Comparison of ENCODE assay signal across 8 cellular contexts in the genomic region with DNA sequence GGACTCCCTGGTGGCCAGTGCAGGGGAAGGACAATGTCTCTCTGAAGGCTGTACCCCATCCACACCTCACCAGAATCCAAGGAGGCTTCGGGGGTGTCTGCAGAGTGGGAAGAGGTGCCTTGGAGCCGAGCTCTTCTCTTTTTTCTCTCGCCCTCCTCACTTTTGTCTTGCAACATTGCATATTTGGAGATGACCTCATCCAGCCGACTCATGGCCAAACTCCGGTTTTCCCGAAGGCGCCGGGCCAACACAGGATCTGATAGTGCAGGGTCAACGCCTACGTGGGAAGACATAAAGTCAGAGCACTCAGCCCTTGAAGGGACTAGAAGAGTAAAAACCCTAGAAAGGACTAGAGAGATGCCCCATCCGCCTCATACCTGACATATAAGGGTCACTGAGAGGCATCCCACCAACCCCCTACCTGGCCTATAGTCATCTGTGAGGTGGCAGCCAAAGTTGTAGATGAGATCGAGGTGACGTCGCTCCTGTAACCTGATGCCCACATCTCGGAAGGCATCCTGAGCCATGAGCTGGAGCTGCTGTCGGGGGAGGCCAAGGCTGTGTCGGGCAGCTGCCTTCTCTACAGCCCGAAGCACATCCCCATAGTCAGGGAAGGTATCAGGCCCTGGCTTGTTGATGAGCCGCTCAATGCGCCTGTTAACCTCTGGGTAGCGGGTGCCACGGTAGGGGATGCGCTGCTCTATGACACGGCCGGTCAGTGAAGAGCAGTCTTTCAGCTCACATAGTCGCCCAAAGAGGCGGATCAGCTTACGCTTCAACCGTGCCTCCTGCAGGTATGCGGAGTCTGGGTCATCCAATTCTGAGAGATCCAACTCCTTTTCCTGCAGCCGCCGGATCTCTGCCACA. TPM values are rescaled to one million over a fixed set of nuclear protein-coding genes. Genes with fewer than 3 reads are reported as not detected.
DNase-seq lines count a peak whose midpoint lies in the region; ATAC-seq and TF ChIP-seq lines count a peak whose summit lies in the region.

No MANE protein-coding gene starts in this region.

- in situ Hi-C loops in GM13977 (cut with MboI; ENCODE audit: low pct_unique_long_range_greater_than_20kb, low sequenced_read_pairs, unreplicated experiment) = no loop called here

- peaks cover 0 to 41% (median 17%) of the 10 kb centered on the region in 9 donors for H3K36me3 ChIP-seq in heart right ventricle

- TF ChIP-seq CTCF in HFF-Myc (IDR thresholded peaks at IDR 0.05; ENCODE audit: low read depth, low read length, missing control alignments) (no peak), activated B cell treated with CpG ODN at 0.5 μM for 24 hours (IDR thresholded peaks at IDR 0.05) (no peak), heart right ventricle (IDR thresholded peaks at IDR 0.05) (no peak), GM13977 (IDR thresholded peaks at IDR 0.05; ENCODE audit: extremely low read depth, insufficient read depth, missing control alignments) (no peak)

- peak overlapping the region; percentile 63 for H3K27ac Mint-ChIP-seq in activated B cell treated with CpG ODN at 0.5 μM for 24 hours
- peak overlapping the region; percentile 97 for H3K27ac Mint-ChIP-seq in stimulated activated memory B cell treated with anti-CD40 and anti-IgM and Interleukin-4, amounts not matched to agents 10 μg/mL and 1 μg/mL and 100 μg/mL, for 72 hours

- H3K36me3 Mint-ChIP-seq in activated B cell treated with CpG ODN at 0.5 μM for 24 hours (ENCODE audit: low read depth) = peaks cover 64% of the 10 kb centered on the region
- peaks cover 60% of the 10 kb centered on the region for H3K36me3 Mint-ChIP-seq in stimulated activated memory B cell treated with anti-CD40 and anti-IgM and Interleukin-4, amounts not matched to agents 10 μg/mL and 1 μg/mL and 100 μg/mL, for 72 hours

- no peaks in the 10 kb centered on the region for H3K9me3 Mint-ChIP-seq in activated B cell treated with CpG ODN at 0.5 μM for 24 hours
- H3K9me3 Mint-ChIP-seq in stimulated activated memory B cell treated with anti-CD40 and anti-IgM and Interleukin-4, amounts not matched to agents 10 μg/mL and 1 μg/mL and 100 μg/mL, for 72 hours = no peaks in the 10 kb centered on the region

- peak; percentile 67 for DNase-seq in HFF-Myc (ENCODE audit: extremely low read depth, low read depth)
- DNase-seq in activated B cell treated with CpG ODN at 0.5 μM for 24 hours = no peak
- DNase-seq in heart right ventricle = peak; percentile 69
- DNase-seq in GM13977 (ENCODE audit: low spot score) = no peak
- no peak for DNase-seq in 8988T
- DNase-seq in NCI-H187 treated with DMSO at 0.1 percent for 48 hours (lab: John Stamatoyannopoulos, UW) = no peak
- no peak for DNase-seq in activated effector memory CD4-positive, alpha-beta T cell treated with Interleukin-2 at 50 U/mL for 16 hours

- H3K27me3 Mint-ChIP-seq in activated B cell treated with CpG ODN at 0.5 μM for 24 hours = no peaks in the 10 kb centered on the region
- no peaks in the 10 kb centered on the region for H3K27me3 Mint-ChIP-seq in stimulated activated memory B cell treated with anti-CD40 and anti-IgM and Interleukin-4, amounts not matched to agents 10 μg/mL and 1 μg/mL and 100 μg/mL, for 72 hours

- POLR2A ChIA-PET in activated B cell treated with CpG ODN at 0.5 μM for 24 hours (lab: Charles Lee) = interaction anchor here (0.7 to 1.4 kb wide), 4 partner anchors 7 to 112 kb away, joined by 3 to 5 read pairs (median 3); a partner anchor contains a TSS

- H3K9me3 ChIP-seq in heart right ventricle = no peaks in the 10 kb centered on the region

- ATAC-seq in activated B cell treated with CpG ODN at 0.5 μM for 24 hours (ENCODE audit: low read depth) (no peak), heart right ventricle (no peak)
- no peak for ATAC-seq in stimulated activated memory B cell treated with anti-CD40 and anti-IgM and Interleukin-4, amounts not matched to agents 10 μg/mL and 1 μg/mL and 100 μg/mL, for 72 hours

- H3K4me3 ChIP-seq in HFF-Myc (replicated peaks; ENCODE audit: low read depth, low read length) (peak overlapping the region; percentile 85), heart right ventricle (peak overlapping the region in 4 of 10 donors; percentile 13 to 74 (median 69))

- no peaks in the 10 kb centered on the region for H3K27me3 ChIP-seq in heart right ventricle

- H3K4me3 Mint-ChIP-seq in activated B cell treated with CpG ODN at 0.5 μM for 24 hours = peak overlapping the region; percentile 95
- H3K4me3 Mint-ChIP-seq in stimulated activated memory B cell treated with anti-CD40 and anti-IgM and Interleukin-4, amounts not matched to agents 10 μg/mL and 1 μg/mL and 100 μg/mL, for 72 hours = peak overlapping the region; percentile 82

- CTCF ChIA-PET in activated B cell treated with CpG ODN at 0.5 μM for 24 hours (lab: Charles Lee) = no interaction called here

- intact Hi-C loops in activated B cell treated with CpG ODN at 0.5 μM for 24 hours (cut with micrococcal nuclease) = no loop called here
- intact Hi-C loops in heart right ventricle (cut with DNase I) = no loop called here

- peaks cover 83% of the 10 kb centered on the region for H3K4me1 Mint-ChIP-seq in activated B cell treated with CpG ODN at 0.5 μM for 24 hours
- peaks cover 86% of the 10 kb centered on the region for H3K4me1 Mint-ChIP-seq in stimulated activated memory B cell treated with anti-CD40 and anti-IgM and Interleukin-4, amounts not matched to agents 10 μg/mL and 1 μg/mL and 100 μg/mL, for 72 hours

- H3K27ac ChIP-seq in heart right ventricle = peak overlapping the region in 8 of 10 donors; percentile 23 to 93 (median 56)

- 73% methylated on average over 32 of the region's 32 CpGs for WGBS in heart right ventricle, 2 donors

- H3K4me1 ChIP-seq in heart right ventricle = peaks cover 15 to 68% (median 57%) of the 10 kb centered on the region in 9 donors

RNA-seq across cellular contexts. Expression of a gene that starts 2.2 kb away (rescaled TPM):
- total RNA-seq in activated B cell treated with CpG ODN at 0.5 μM for 24 hours = 82.5 and 85.4 TPM in 2 replicates
- total RNA-seq in heart right ventricle = 10 to 100 TPM; 10.3 to 24.0 (median 15.9) TPM
- 10 to 100 TPM; 15.7 to 24.8 TPM for polyA plus RNA-seq in heart right ventricle

RNA-seq across cellular contexts. Expression of a gene that starts 3.0 kb away (rescaled TPM):
- total RNA-seq in activated B cell treated with CpG ODN at 0.5 μM for 24 hours (31.6 and 31.8 TPM in 2 replicates), heart right ventricle (10 to 100 TPM; 11.7 to 19.8 (median 14.3) TPM)
- polyA plus RNA-seq in heart right ventricle = 10 to 100 TPM in 1 of 2 donors, 1 to 10 TPM in 1; 4.7 to 10.6 TPM

RNA-seq across cellular contexts. Expression of a gene that starts 6.7 kb away (rescaled TPM):
- total RNA-seq in activated B cell treated with CpG ODN at 0.5 μM for 24 hours = 319 and 350 TPM in 2 replicates
- 100 to 1,000 TPM in 2 of 10 donors, 10 to 100 TPM in 8; 71.9 to 242 (median 86.7) TPM for total RNA-seq in heart right ventricle
- polyA plus RNA-seq in heart right ventricle = 10 to 100 TPM; 20.6 to 49.7 TPM

RNA-seq across cellular contexts. Expression of a gene that starts 21.8 kb away (rescaled TPM):
- 54.7 and 66.5 TPM in 2 replicates for total RNA-seq in activated B cell treated with CpG ODN at 0.5 μM for 24 hours
- 10 to 100 TPM; 40.7 to 79.8 (median 50.4) TPM for total RNA-seq in heart right ventricle
- 10 to 100 TPM; 51.8 to 68.4 TPM for polyA plus RNA-seq in heart right ventricle

RNA-seq across cellular contexts. Expression of a gene that starts 31.1 kb away (rescaled TPM):
- total RNA-seq in activated B cell treated with CpG ODN at 0.5 μM for 24 hours (82.8 and 95.1 TPM in 2 replicates), heart right ventricle (10 to 100 TPM; 31.7 to 58.3 (median 40.2) TPM)
- 100 to 1,000 TPM; 248 to 448 TPM for polyA plus RNA-seq in heart right ventricle

Comparison
In these comparisons a context has a peak if more than half of its experiments do, and no peak if none do; other contexts are left out.
1. DNase-seq: peak in HFF-Myc (single experiment) and heart right ventricle (2 of 2); none in activated B cell treated with CpG ODN at 0.5 μM for 24 hours (single experiment), GM13977 (single experiment), 8988T (single experiment), NCI-H187 treated with DMSO at 0.1 percent for 48 hours (single experiment) and activated effector memory CD4-positive, alpha-beta T cell treated with Interleukin-2 at 50 U/mL for 16 hours (single experiment).